ENCODE assay signal across 24 cellular contexts in the genomic region with DNA sequence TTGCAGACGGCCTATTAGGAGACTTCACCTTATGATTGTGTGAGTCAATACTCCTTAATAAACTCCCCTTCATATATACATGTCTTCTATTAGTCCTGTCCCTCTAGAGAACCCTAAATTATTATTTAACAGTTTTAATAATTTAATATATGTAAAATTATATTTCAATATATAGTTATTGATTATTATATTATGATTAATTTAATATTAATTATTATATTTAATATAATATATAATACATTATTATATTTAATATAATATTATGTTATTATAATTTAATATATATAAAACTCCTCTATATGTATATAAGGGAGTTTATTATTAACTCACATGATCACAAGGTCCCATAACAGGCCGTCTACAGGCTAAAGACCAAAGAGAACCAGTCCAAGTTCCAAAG.
"Had no signal": no experiment of that assay in that cellular context is flagged by ENCODE, and none has a peak within 500 bp of the region (broad histone marks: within the 10 kb centered on the region; RNA-seq: fewer than 3 reads in every experiment).

No MANE protein-coding gene starts in this region.

- H3K27ac ChIP-seq: left ventricle myocardium inferior, neural progenitor cell, neutrophil, prostate gland, skin epidermis, spleen, suprapubic skin, thoracic aorta, tibial nerve, vagina had no signal

- H3K9me3 ChIP-seq: prostate gland, thoracic aorta, vagina had no signal

- ATAC-seq: natural killer cell, right cardiac atrium, sciatic nerve had no signal

- H3K27me3 ChIP-seq: neural progenitor cell, neutrophil, spleen, suprapubic skin, tibial nerve, vagina had no signal

- FAIRE-seq: islet of Langerhans had no signal

- DNase-seq: hypothalamus; immature natural killer cell; left ventricle myocardium inferior; mesendoderm; naive B cell; natural killer cell; nephron progenitor cell; occipital lobe; retina; right cardiac atrium; spleen; stimulated activated CD4-positive, alpha-beta T cell treated with anti-CD3 and anti-CD28 coated beads, Interleukin-4, amount 100 ng/mL, for 24 hours; stimulated activated naive CD4-positive, alpha-beta T cell had no signal

- H3K4me1 ChIP-seq: left ventricle myocardium inferior, neural progenitor cell, prostate gland, spleen, suprapubic skin, tibial nerve, vagina had no signal

- H3K36me3 ChIP-seq: left ventricle myocardium inferior, neural progenitor cell, neutrophil, prostate gland, spleen, suprapubic skin, thoracic aorta, tibial nerve, vagina had no signal

- H3K4me3 ChIP-seq: left ventricle myocardium inferior, lung, neural progenitor cell, prostate gland, skin epidermis, spleen, suprapubic skin, thoracic aorta, tibial nerve, vagina had no signal
